In genomic region chr15:65529754-65530317, GRCh38 we compare ENCODE assay signal across 8 cellular contexts. TPM values are rescaled to one million over a fixed set of nuclear protein-coding genes. Genes with fewer than 3 reads are reported as not detected.
DNase-seq lines count a peak whose midpoint lies in the region; ATAC-seq and TF ChIP-seq lines count a peak whose summit lies in the region.

No MANE protein-coding gene starts in this region.

- TF ChIP-seq CTCF in BJ (IDR thresholded peaks at IDR 0.05; ENCODE audit: insufficient read depth, low read depth, low read length): no peak
- no peak for TF ChIP-seq CTCF in choroid plexus epithelial cell (conservative IDR thresholded peaks at IDR 0.05; ENCODE audit: low read depth, low read length)

- peaks cover 15 to 29% (median 17%) of the 10 kb centered on the region in 3 donors for H3K4me1 Mint-ChIP-seq in naive B cell

- no peaks in the 10 kb centered on the region for H3K27me3 ChIP-seq in BJ (ENCODE audit: control insufficient read depth, insufficient read depth, low read length)

- DNase-seq in BJ (ENCODE audit: low read depth): no peak
- DNase-seq in choroid plexus epithelial cell (ENCODE audit: low read depth): no peak
- no peak for DNase-seq in naive B cell
- no peak for DNase-seq in stimulated activated CD4-positive, alpha-beta T cell treated with anti-CD3 and anti-CD28 coated beads, Interleukin-2, amount 100 ng/mL, for 24 hours
- no peak for DNase-seq in HPDE6-E6E7 (ENCODE audit: extremely low spot score)
- no peak for DNase-seq in DMS 273 (lab: John Stamatoyannopoulos, UW; ENCODE audit: unreplicated experiment)

- peak; percentile 10 for ATAC-seq in HG03378 (IDR thresholded peaks at IDR 0.05; ENCODE audit: unreplicated experiment)
- peak in 1 of 2 donors; percentile 8 for ATAC-seq in naive B cell (ENCODE audit: low read depth in 2 of 2)
- no peak for ATAC-seq in GM21825 (IDR thresholded peaks at IDR 0.05; ENCODE audit: unreplicated experiment)

- H3K27ac Mint-ChIP-seq in naive B cell: peak overlapping the region; percentile 18 to 86 (median 78)

- H3K36me3 Mint-ChIP-seq in naive B cell: no peaks in the 10 kb centered on the region

- POLR2A ChIA-PET in BJ (lab: Charles Lee): interaction anchor here (1.7 kb wide), 1 partner anchor 13 kb away, joined by 5 read pairs; no protein-coding TSS in a partner anchor

- peak overlapping the region; percentile 93 for H3K4me3 ChIP-seq in BJ (ENCODE audit: low read depth, low read length)
- peak overlapping the region; percentile 80 for H3K4me3 ChIP-seq in choroid plexus epithelial cell (ENCODE audit: low read depth, low read length)

- H3K27me3 Mint-ChIP-seq in naive B cell: no peaks in the 10 kb centered on the region

- no peaks in the 10 kb centered on the region for H3K9me3 Mint-ChIP-seq in naive B cell

- CTCF ChIA-PET in BJ (lab: Yijun Ruan, JAX): interaction anchor here (0.9 to 1.4 kb wide), 3 partner anchors 13 to 129 kb away, joined by 3 to 4 read pairs (median 4); no protein-coding TSS in a partner anchor

- H3K36me3 ChIP-seq in BJ (ENCODE audit: control insufficient read depth, insufficient read depth, low read length): no peaks in the 10 kb centered on the region

- H3K4me3 Mint-ChIP-seq in naive B cell: peak overlapping the region; percentile 81 to 93 (median 86)

RNA-seq across cellular contexts. Expression of gene HACD3, which starts 0.4 kb away (rescaled TPM):
- polyA plus RNA-seq in BJ (2011; rRNA removed) (40.9 and 56.0 TPM in 2 replicates), naive B cell (ENCODE audit: low read depth in 6 of 6) (10 to 100 TPM; 15.0 to 25.8 (median 23.7) TPM)
- 19.6 and 23.3 TPM in 2 replicates for polyA minus RNA-seq in BJ (2011; rRNA and poly(A)+ RNA removed)

RNA-seq across cellular contexts. Expression of gene DPP8, which starts 12.3 kb away (rescaled TPM):
- polyA plus RNA-seq in BJ (2011; rRNA removed) (21.6 and 29.0 TPM in 2 replicates), naive B cell (ENCODE audit: low read depth in 6 of 6) (10 to 100 TPM; 40.6 to 98.5 (median 48.3) TPM)
- polyA minus RNA-seq in BJ (2011; rRNA and poly(A)+ RNA removed): 23.3 and 25.4 TPM in 2 replicates
